17 cellular contexts compared by ENCODE assay signal in genomic region chr3:160739079-160739478, GRCh38. TPM values are rescaled to one million over a fixed set of nuclear protein-coding genes. Genes with fewer than 3 reads are reported as not detected.
DNase-seq lines count a peak whose midpoint lies in the region; ATAC-seq and TF ChIP-seq lines count a peak whose summit lies in the region.
"Had no signal": no experiment of that assay in that cellular context is flagged by ENCODE, and none has a peak within 500 bp of the region (broad histone marks: within the 10 kb centered on the region; RNA-seq: fewer than 3 reads in every experiment).

No MANE protein-coding gene starts in this region.

- H3K4me1 ChIP-seq in SJCRH30 = no peaks in the 10 kb centered on the region
- H3K4me1 ChIP-seq in thyroid gland = peaks cover 0 to 6% of the 10 kb centered on the region in 2 donors
- H3K4me1 ChIP-seq: sigmoid colon had no signal

- no peak for TF ChIP-seq CTCF in thyroid gland (IDR thresholded peaks at IDR 0.05)

- peak; percentile 19 for DNase-seq in NCI-H2029 treated with DMSO at 0.1 percent for 48 hours (lab: John Stamatoyannopoulos, UW)
- no peak for DNase-seq in NCI-H2029 (lab: John Stamatoyannopoulos, UW)
- DNase-seq in SJCRH30 = peak; percentile 6 to 42
- DNase-seq in left cardiac atrium = no peak
- DNase-seq in thyroid gland = peak; percentile 43 to 56
- no peak for DNase-seq in NOMO-1 treated with dmso at 0.1 percent for 144 hours (lab: John Stamatoyannopoulos, UW; ENCODE audit: unreplicated experiment)
- DNase-seq: 8988T; activated naive CD4-positive, alpha-beta T cell treated with anti-CD3 and anti-CD28 coated beads, Interleukin-2, amount 10 ng/mL, durations not matched to agents 7 days and 5 days; CD8-positive, alpha-beta T cell; GF-D8; KBM-7; naive thymus-derived CD8-positive, alpha-beta T cell; sigmoid colon; stimulated activated naive CD8-positive, alpha-beta T cell treated with anti-CD3 and anti-CD28 coated beads, Interleukin-15, Interleukin-2, amounts not matched to agents 100 U/mL and 50 U/mL, for 24 hours had no signal

- H3K9me3 ChIP-seq in SJCRH30 (replicated peaks) (no peaks in the 10 kb centered on the region), thyroid gland (no peaks in the 10 kb centered on the region)
- H3K9me3 ChIP-seq: sigmoid colon had no signal

- H3K36me3 ChIP-seq in SJCRH30 = no peaks in the 10 kb centered on the region
- H3K36me3 ChIP-seq in thyroid gland = no peaks in the 10 kb centered on the region
- H3K36me3 ChIP-seq: sigmoid colon had no signal

- H3K27me3 ChIP-seq in SJCRH30 (no peaks in the 10 kb centered on the region), thyroid gland (no peaks in the 10 kb centered on the region)
- H3K27me3 ChIP-seq: sigmoid colon had no signal

- ATAC-seq in left cardiac atrium (peak; percentile 88 to 93), HG03045 (IDR thresholded peaks at IDR 0.05; ENCODE audit: unreplicated experiment) (no peak), HG03039 (IDR thresholded peaks at IDR 0.05; ENCODE audit: unreplicated experiment) (no peak)
- ATAC-seq: CD8-positive, alpha-beta T cell; naive thymus-derived CD8-positive, alpha-beta T cell; stimulated activated naive CD8-positive, alpha-beta T cell treated with anti-CD3 and anti-CD28 coated beads, Interleukin-15, Interleukin-2, amounts not matched to agents 100 U/mL and 50 U/mL, for 24 hours had no signal

- H3K27ac ChIP-seq in SJCRH30 = no peak overlapping the region
- H3K27ac ChIP-seq in thyroid gland = no peak overlapping the region
- H3K27ac ChIP-seq: sigmoid colon, VCaP had no signal

- intact Hi-C loops in left cardiac atrium (cut with DNase I) (no loop called here), thyroid gland (cut with DNase I) (no loop called here)

- WGBS in thyroid gland, 2 donors = 0 to 20% methylated on average over 1 of the region's 1 CpG

- no peak for TF ChIP-seq POLR2A in thyroid gland (IDR thresholded peaks at IDR 0.05)

- no peak overlapping the region for H3K4me3 ChIP-seq in SJCRH30
- H3K4me3 ChIP-seq in thyroid gland (replicated peaks in 1 of 3) = no peak overlapping the region
- H3K4me3 ChIP-seq: sigmoid colon had no signal

RNA-seq across cellular contexts. Expression of gene PPM1L, which starts 17.0 kb away (rescaled TPM):
- total RNA-seq in SJCRH30 (2014; rRNA removed; shearing (Covaris generic)) = 4.2 and 4.4 TPM in 2 replicates
- total RNA-seq in left cardiac atrium = 10 to 100 TPM; 30.2 to 39.0 TPM
- total RNA-seq in thyroid gland = 10 to 100 TPM; 47.2 to 77.4 (median 50.4) TPM

Comparison
In these comparisons a context has a peak if more than half of its experiments do, and no peak if none do; other contexts are left out.
1. DNase-seq: peak in NCI-H2029 treated with DMSO at 0.1 percent for 48 hours (single experiment), SJCRH30 (2 of 2) and thyroid gland (2 of 2); none in NCI-H2029 (single experiment), left cardiac atrium (single experiment) and NOMO-1 treated with dmso at 0.1 percent for 144 hours (single experiment).
2. ATAC-seq: peak in left cardiac atrium (2 of 2); none in HG03045 (single experiment) and HG03039 (single experiment).